Comparison of ENCODE assay signal across 8 cellular contexts in the genomic region with DNA sequence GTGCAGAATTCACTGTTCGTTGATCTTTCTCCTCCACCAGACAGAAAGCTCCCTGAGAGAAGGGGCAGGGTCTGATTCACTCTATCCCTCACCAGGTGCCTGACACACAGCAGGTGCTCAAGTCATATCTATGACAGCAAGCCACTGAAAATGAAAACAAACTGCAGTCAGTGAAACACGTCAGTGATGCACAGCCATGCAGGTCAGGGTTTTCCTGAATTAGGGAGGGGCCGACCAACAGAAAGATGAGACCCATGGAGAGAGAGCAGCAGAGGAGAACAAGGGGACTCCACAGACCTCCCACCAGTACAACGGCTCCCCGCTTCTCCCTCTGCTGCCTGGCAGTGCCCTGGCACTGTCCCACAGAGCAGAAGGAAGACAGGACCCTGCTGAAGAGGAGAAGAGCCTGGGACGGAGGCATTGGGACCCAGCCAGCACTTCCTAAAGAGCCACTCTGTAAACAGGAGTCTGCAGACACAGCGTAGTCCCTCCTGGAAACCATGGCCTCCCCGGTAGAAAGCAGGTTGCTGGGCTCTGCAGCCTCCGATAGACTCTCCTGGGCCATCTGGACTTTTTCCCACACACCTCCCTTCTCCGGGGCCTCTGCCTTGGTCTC.
DNase-seq lines count a peak whose midpoint lies in the region; ATAC-seq and TF ChIP-seq lines count a peak whose summit lies in the region.

No MANE protein-coding gene starts in this region.

- H3K4me1 Mint-ChIP-seq in T-helper 1 cell treated with Interleukin-12 subunit alpha and Interleukin-12 subunit beta and Interleukin-4 antibody, amounts not matched to agents 30 μg/mL and 1 μg/mL, for 36 hours (ENCODE audit: low read depth) = peaks cover 73% of the 10 kb centered on the region
- H3K4me1 Mint-ChIP-seq in stimulated activated memory B cell treated with anti-CD40 and anti-IgM and Interleukin-4, amounts not matched to agents 10 μg/mL and 1 μg/mL and 100 μg/mL, for 72 hours = peaks cover 80% of the 10 kb centered on the region

- H3K4me3 Mint-ChIP-seq in T-helper 1 cell treated with Interleukin-12 subunit alpha and Interleukin-12 subunit beta and Interleukin-4 antibody, amounts not matched to agents 30 μg/mL and 1 μg/mL, for 36 hours = peak overlapping the region; percentile 56
- H3K4me3 Mint-ChIP-seq in stimulated activated memory B cell treated with anti-CD40 and anti-IgM and Interleukin-4, amounts not matched to agents 10 μg/mL and 1 μg/mL and 100 μg/mL, for 72 hours = no peak overlapping the region

- DNase-seq in T-helper 1 cell (no peak), NCI-H345 (lab: John Stamatoyannopoulos, UW) (peak; percentile 53), globus pallidus (ENCODE audit: low spot score) (peak; percentile 85), amniotic stem cell (lab: John Stamatoyannopoulos, UW) (no peak), UCSD-AML1 (lab: John Stamatoyannopoulos, UW; ENCODE audit: unreplicated experiment) (no peak)

- ATAC-seq in stimulated activated memory B cell treated with anti-CD40 and anti-IgM and Interleukin-4, amounts not matched to agents 10 μg/mL and 1 μg/mL and 100 μg/mL, for 72 hours = peak; percentile 66
- no peak for ATAC-seq in GM18505 (IDR thresholded peaks at IDR 0.05; ENCODE audit: unreplicated experiment)

- H3K36me3 Mint-ChIP-seq in T-helper 1 cell treated with Interleukin-12 subunit alpha and Interleukin-12 subunit beta and Interleukin-4 antibody, amounts not matched to agents 30 μg/mL and 1 μg/mL, for 36 hours (ENCODE audit: low read depth) = peaks cover 57% of the 10 kb centered on the region
- H3K36me3 Mint-ChIP-seq in stimulated activated memory B cell treated with anti-CD40 and anti-IgM and Interleukin-4, amounts not matched to agents 10 μg/mL and 1 μg/mL and 100 μg/mL, for 72 hours = peaks cover 40% of the 10 kb centered on the region

- no peaks in the 10 kb centered on the region for H3K9me3 Mint-ChIP-seq in T-helper 1 cell treated with Interleukin-12 subunit alpha and Interleukin-12 subunit beta and Interleukin-4 antibody, amounts not matched to agents 30 μg/mL and 1 μg/mL, for 36 hours
- H3K9me3 Mint-ChIP-seq in stimulated activated memory B cell treated with anti-CD40 and anti-IgM and Interleukin-4, amounts not matched to agents 10 μg/mL and 1 μg/mL and 100 μg/mL, for 72 hours = no peaks in the 10 kb centered on the region

- peak overlapping the region; percentile 83 for H3K27ac Mint-ChIP-seq in T-helper 1 cell treated with Interleukin-12 subunit alpha and Interleukin-12 subunit beta and Interleukin-4 antibody, amounts not matched to agents 30 μg/mL and 1 μg/mL, for 36 hours
- peak overlapping the region; percentile 100 for H3K27ac Mint-ChIP-seq in stimulated activated memory B cell treated with anti-CD40 and anti-IgM and Interleukin-4, amounts not matched to agents 10 μg/mL and 1 μg/mL and 100 μg/mL, for 72 hours

- TF ChIP-seq POLR2A in GM18505 (IDR thresholded peaks at IDR 0.05; ENCODE audit: borderline replicate concordance, extremely low read depth, insufficient read depth, insufficient read length) = no peak

- no peaks in the 10 kb centered on the region for H3K27me3 Mint-ChIP-seq in T-helper 1 cell treated with Interleukin-12 subunit alpha and Interleukin-12 subunit beta and Interleukin-4 antibody, amounts not matched to agents 30 μg/mL and 1 μg/mL, for 36 hours (ENCODE audit: low read depth)
- no peaks in the 10 kb centered on the region for H3K27me3 Mint-ChIP-seq in stimulated activated memory B cell treated with anti-CD40 and anti-IgM and Interleukin-4, amounts not matched to agents 10 μg/mL and 1 μg/mL and 100 μg/mL, for 72 hours

Comparison
In these comparisons a context has a peak if more than half of its experiments do, and no peak if none do; other contexts are left out.
1. DNase-seq: peak in NCI-H345 (single experiment) and globus pallidus (single experiment); none in T-helper 1 cell (0 of 5), amniotic stem cell (single experiment) and UCSD-AML1 (single experiment).